Comparison of ENCODE assay signal across 10 cellular contexts in the genomic region with DNA sequence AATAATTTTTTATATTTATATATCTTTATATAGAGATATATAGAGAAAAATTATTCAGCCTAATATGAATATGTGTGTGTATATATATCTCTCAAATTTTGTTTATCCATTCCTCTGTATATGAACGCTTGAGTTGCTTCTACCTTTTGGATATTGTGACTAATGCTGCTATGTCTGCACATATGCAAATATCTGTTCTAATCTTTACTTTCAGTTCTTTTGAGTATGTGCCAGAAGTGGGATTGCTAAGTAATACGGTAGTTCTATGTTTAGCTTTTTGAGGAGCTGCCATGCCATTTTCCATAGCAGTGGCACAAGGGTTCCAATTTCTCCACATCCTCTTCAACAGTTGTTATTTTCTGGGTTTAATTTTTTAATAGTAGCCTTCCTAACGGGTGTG.
A peak's percentile ranks its signal among the peaks of the same experiment; 100 is the strongest.
DNase-seq lines count a peak whose midpoint lies in the region; ATAC-seq, FAIRE-seq and TF ChIP-seq lines count a peak whose summit lies in the region.
"Had no signal": no experiment of that assay in that cellular context is flagged by ENCODE, and none has a peak within 500 bp of the region (broad histone marks: within the 10 kb centered on the region; RNA-seq: fewer than 3 reads in every experiment).

No MANE protein-coding gene starts in this region.

- FAIRE-seq in frontal cortex (lab: Jason Lieb, UNC): no peak

- H3K27ac Mint-ChIP-seq in activated naive CD4-positive, alpha-beta T cell treated with anti-CD3 and anti-CD28 coated beads, Interleukin-2, amount 50 U/mL, for 24 hours: peak overlapping the region; percentile 93
- H3K27ac Mint-ChIP-seq in stimulated activated naive B cell treated with anti-CD40 and anti-IgM and Interleukin-4, amounts not matched to agents 10 μg/mL and 1 μg/mL and 100 μg/mL, for 72 hours: peak overlapping the region; percentile 63
- H3K27ac Mint-ChIP-seq: activated naive CD4-positive, alpha-beta T cell treated with anti-CD3 and anti-CD28 coated beads, Interleukin-2, amount 10 ng/mL, durations not matched to agents 7 days and 5 days had no signal

- intact Hi-C loops in left ventricle myocardium inferior (cut with micrococcal nuclease): no loop called here

- H3K27me3 Mint-ChIP-seq in activated naive CD4-positive, alpha-beta T cell treated with anti-CD3 and anti-CD28 coated beads, Interleukin-2, amount 50 U/mL, for 24 hours: no peaks in the 10 kb centered on the region
- H3K27me3 Mint-ChIP-seq in stimulated activated naive B cell treated with anti-CD40 and anti-IgM and Interleukin-4, amounts not matched to agents 10 μg/mL and 1 μg/mL and 100 μg/mL, for 72 hours: no peaks in the 10 kb centered on the region
- H3K27me3 Mint-ChIP-seq: activated naive CD4-positive, alpha-beta T cell treated with anti-CD3 and anti-CD28 coated beads, Interleukin-2, amount 10 ng/mL, durations not matched to agents 7 days and 5 days had no signal

- no peaks in the 10 kb centered on the region for H3K9me3 ChIP-seq in left ventricle myocardium inferior (replicated peaks)
- H3K9me3 ChIP-seq: BE2C had no signal

- DNase-seq in activated naive CD4-positive, alpha-beta T cell treated with Interleukin-2 at 50 U/mL for 16 hours: no peak
- peak; percentile 30 for DNase-seq in RPMI7951 (ENCODE audit: low read depth)
- no peak for DNase-seq in stimulated activated naive B cell treated with anti-CD40 and anti-IgM and Interleukin-4, amounts not matched to agents 10 μg/mL and 1 μg/mL and 100 μg/mL, for 72 hours
- no peak for DNase-seq in stimulated activated naive CD4-positive, alpha-beta T cell treated with Interleukin-2 at 50 U/mL for 16 hours (lab: John Stamatoyannopoulos, UW)
- no peak for DNase-seq in frontal cortex (ENCODE audit: low spot score in 2 of 2)
- DNase-seq in left ventricle myocardium inferior: no peak
- DNase-seq: activated naive CD4-positive, alpha-beta T cell treated with anti-CD3 and anti-CD28 coated beads, Interleukin-2, amount 10 ng/mL, durations not matched to agents 7 days and 5 days; BE2C had no signal

- TF ChIP-seq CTCF in left ventricle myocardium inferior (IDR thresholded peaks at IDR 0.05; ENCODE audit: borderline replicate concordance): no peak

- no peaks in the 10 kb centered on the region for H3K4me1 ChIP-seq in left ventricle myocardium inferior
- H3K4me1 ChIP-seq: BE2C had no signal

- peak; percentile 80 for ATAC-seq in HG02870 (IDR thresholded peaks at IDR 0.05; ENCODE audit: unreplicated experiment)
- peak; percentile 68 to 71 for ATAC-seq in stimulated activated naive B cell treated with anti-CD40 and anti-IgM and Interleukin-4, amounts not matched to agents 10 μg/mL and 1 μg/mL and 100 μg/mL, for 72 hours (replicated peaks)

- no peaks in the 10 kb centered on the region for H3K27me3 ChIP-seq in left ventricle myocardium inferior (ENCODE audit: low read depth)
- H3K27me3 ChIP-seq: BE2C had no signal

- H3K36me3 ChIP-seq in left ventricle myocardium inferior: no peaks in the 10 kb centered on the region
- H3K36me3 ChIP-seq: BE2C had no signal

- no peaks in the 10 kb centered on the region for H3K9me3 Mint-ChIP-seq in activated naive CD4-positive, alpha-beta T cell treated with anti-CD3 and anti-CD28 coated beads, Interleukin-2, amount 50 U/mL, for 24 hours
- H3K9me3 Mint-ChIP-seq in stimulated activated naive B cell treated with anti-CD40 and anti-IgM and Interleukin-4, amounts not matched to agents 10 μg/mL and 1 μg/mL and 100 μg/mL, for 72 hours: no peaks in the 10 kb centered on the region
- H3K9me3 Mint-ChIP-seq: activated naive CD4-positive, alpha-beta T cell treated with anti-CD3 and anti-CD28 coated beads, Interleukin-2, amount 10 ng/mL, durations not matched to agents 7 days and 5 days had no signal

- H3K27ac ChIP-seq in left ventricle myocardium inferior (replicated peaks): no peak overlapping the region

- no peaks in the 10 kb centered on the region for H3K36me3 Mint-ChIP-seq in activated naive CD4-positive, alpha-beta T cell treated with anti-CD3 and anti-CD28 coated beads, Interleukin-2, amount 50 U/mL, for 24 hours
- H3K36me3 Mint-ChIP-seq in stimulated activated naive B cell treated with anti-CD40 and anti-IgM and Interleukin-4, amounts not matched to agents 10 μg/mL and 1 μg/mL and 100 μg/mL, for 72 hours: no peaks in the 10 kb centered on the region
- H3K36me3 Mint-ChIP-seq: activated naive CD4-positive, alpha-beta T cell treated with anti-CD3 and anti-CD28 coated beads, Interleukin-2, amount 10 ng/mL, durations not matched to agents 7 days and 5 days had no signal

- H3K4me3 ChIP-seq in left ventricle myocardium inferior: no peak overlapping the region

- H3K4me3 Mint-ChIP-seq in activated naive CD4-positive, alpha-beta T cell treated with anti-CD3 and anti-CD28 coated beads, Interleukin-2, amount 50 U/mL, for 24 hours: peak overlapping the region; percentile 70
- peak overlapping the region; percentile 27 to 47 for H3K4me3 Mint-ChIP-seq in stimulated activated naive B cell treated with anti-CD40 and anti-IgM and Interleukin-4, amounts not matched to agents 10 μg/mL and 1 μg/mL and 100 μg/mL, for 72 hours
- H3K4me3 Mint-ChIP-seq: activated naive CD4-positive, alpha-beta T cell treated with anti-CD3 and anti-CD28 coated beads, Interleukin-2, amount 10 ng/mL, durations not matched to agents 7 days and 5 days had no signal

- peaks cover 86% of the 10 kb centered on the region for H3K4me1 Mint-ChIP-seq in activated naive CD4-positive, alpha-beta T cell treated with anti-CD3 and anti-CD28 coated beads, Interleukin-2, amount 50 U/mL, for 24 hours
- peaks cover 26 to 43% of the 10 kb centered on the region in 2 donors for H3K4me1 Mint-ChIP-seq in stimulated activated naive B cell treated with anti-CD40 and anti-IgM and Interleukin-4, amounts not matched to agents 10 μg/mL and 1 μg/mL and 100 μg/mL, for 72 hours
